In genomic region chr20:35636095-35636494, GRCh38 we compare ENCODE assay signal across 25 cellular contexts. TPM values are rescaled to one million over a fixed set of nuclear protein-coding genes. Genes with fewer than 3 reads are reported as not detected.
DNase-seq lines count a peak whose midpoint lies in the region; ATAC-seq, FAIRE-seq and TF ChIP-seq lines count a peak whose summit lies in the region.
"Had no signal": no experiment of that assay in that cellular context is flagged by ENCODE, and none has a peak within 500 bp of the region (broad histone marks: within the 10 kb centered on the region; RNA-seq: fewer than 3 reads in every experiment).

No MANE protein-coding gene starts in this region.

- H3K27ac ChIP-seq in breast epithelium, result no peak overlapping the region
- H3K27ac ChIP-seq: BLaER1 treated with 17β-estradiol and CSF1 and Interleukin-3, amounts not matched to agents 10 nM and 100 nM; psoas muscle; testis had no signal

- H3K9me3 Mint-ChIP-seq in MCF 10A (ENCODE audit: unreplicated experiment) (no peaks in the 10 kb centered on the region), osteocyte (ENCODE audit: unreplicated experiment) (no peaks in the 10 kb centered on the region)
- H3K9me3 Mint-ChIP-seq: T-cell had no signal

- TF ChIP-seq CTCF in MCF 10A (IDR thresholded peaks at IDR 0.05; ENCODE audit: unreplicated experiment), result no peak
- TF ChIP-seq CTCF in breast epithelium (IDR thresholded peaks at IDR 0.05), result no peak
- no peak for TF ChIP-seq CTCF in osteocyte (IDR thresholded peaks at IDR 0.05)

- DNase-seq in MCF 10A (ENCODE audit: unreplicated experiment) (no peak), breast epithelium (ENCODE audit: low spot score in 2 of 2) (no peak), HuH-7 (ENCODE audit: low spot score) (peak; percentile 52), osteocyte (ENCODE audit: extremely low spot score, unreplicated experiment) (no peak), putamen (ENCODE audit: low spot score) (no peak), NOMO-1 (lab: John Stamatoyannopoulos, UW; ENCODE audit: unreplicated experiment in 2 of 2) (no peak), GM12892 (ENCODE audit: insufficient read length) (no peak)
- DNase-seq: activated CD4-positive, alpha-beta T cell treated with anti-CD3 and anti-CD28 coated beads for 48 hours; activated effector memory CD4-positive, alpha-beta T cell treated with Interleukin-2 at 50 U/mL for 16 hours; amniotic stem cell; dermis blood vessel endothelial cell; HCEC 1CT; head of caudate nucleus; NCI-H1930; NCI-H774; psoas muscle; small intestine; stimulated activated CD4-positive, alpha-beta T cell treated with anti-CD3 and anti-CD28 coated beads, Interleukin-2, amount 100 ng/mL, for 48 hours; stimulated activated naive CD4-positive, alpha-beta T cell; T-cell; testis had no signal

- peak; percentile 12 for ATAC-seq in esophagus mucosa
- ATAC-seq: psoas muscle, T-cell had no signal

- no TSS peak for BruUV-seq in MCF 10A (replicated peaks; lab: Mats Ljungman, UMichigan)

- H3K4me1 Mint-ChIP-seq in MCF 10A (ENCODE audit: insufficient read depth, unreplicated experiment) (peaks cover 9% of the 10 kb centered on the region), osteocyte (ENCODE audit: unreplicated experiment) (peaks cover 11% of the 10 kb centered on the region)

- peak overlapping the region; percentile 66 for H3K27ac Mint-ChIP-seq in MCF 10A (ENCODE audit: low read depth, unreplicated experiment)
- H3K27ac Mint-ChIP-seq in osteocyte (ENCODE audit: unreplicated experiment), result peak overlapping the region; percentile 14

- POLR2A ChIA-PET in MCF 10A (lab: Yijun Ruan, JAX), result interaction anchor here (1.0 to 2.5 kb wide), 7 partner anchors 13 to 28 kb away, joined by 3 to 13 read pairs (median 7); partner anchors contain the start of gene SPAG4

- CTCF ChIA-PET in MCF 10A (lab: Yijun Ruan, JAX), result interaction anchor here (0.6 to 1.8 kb wide), 4 partner anchors 8 to 17 kb away, joined by 3 to 4 read pairs (median 3); no protein-coding TSS in a partner anchor

- TF ChIP-seq POLR2A in breast epithelium (IDR thresholded peaks at IDR 0.05) (no peak), GM12892 (IDR thresholded peaks at IDR 0.05; ENCODE audit: low read depth, low read length) (no peak)

- no peak overlapping the region for H3K4me3 Mint-ChIP-seq in MCF 10A (ENCODE audit: unreplicated experiment)
- no peak overlapping the region for H3K4me3 Mint-ChIP-seq in osteocyte (ENCODE audit: unreplicated experiment)
- H3K4me3 Mint-ChIP-seq: T-cell had no signal

- no peaks in the 10 kb centered on the region for H3K4me1 ChIP-seq in breast epithelium
- H3K4me1 ChIP-seq: BLaER1 treated with 17β-estradiol and CSF1 and Interleukin-3, amounts not matched to agents 10 nM and 100 nM had no signal

- no peaks in the 10 kb centered on the region for H3K36me3 ChIP-seq in breast epithelium

- H3K9me3 ChIP-seq in breast epithelium, result no peaks in the 10 kb centered on the region
- H3K9me3 ChIP-seq: BLaER1 treated with 17β-estradiol and CSF1 and Interleukin-3, amounts not matched to agents 10 nM and 100 nM; psoas muscle; testis had no signal

- no peaks in the 10 kb centered on the region for H3K27me3 ChIP-seq in breast epithelium
- H3K27me3 ChIP-seq: BLaER1 treated with 17β-estradiol and CSF1 and Interleukin-3, amounts not matched to agents 10 nM and 100 nM; testis had no signal

- H3K36me3 Mint-ChIP-seq in MCF 10A (ENCODE audit: insufficient read depth, unreplicated experiment), result peaks cover 33% of the 10 kb centered on the region
- H3K36me3 Mint-ChIP-seq in osteocyte (ENCODE audit: unreplicated experiment), result peaks cover 8% of the 10 kb centered on the region

- H3K27me3 Mint-ChIP-seq in MCF 10A (ENCODE audit: insufficient read depth, unreplicated experiment), result no peaks in the 10 kb centered on the region
- no peaks in the 10 kb centered on the region for H3K27me3 Mint-ChIP-seq in osteocyte (ENCODE audit: unreplicated experiment)
- H3K27me3 Mint-ChIP-seq: T-cell had no signal

- FAIRE-seq in GM12892 (lab: Jason Lieb, UNC), result no peak
- FAIRE-seq: bronchial epithelial cell, G401.6, small intestine had no signal

- intact Hi-C loops in MCF 10A (cut with micrococcal nuclease) (no loop called here), breast epithelium (cut with DNase I; ENCODE audit: low total_unique reads) (no loop called here)

- no peak overlapping the region for H3K4me3 ChIP-seq in breast epithelium
- H3K4me3 ChIP-seq: BLaER1 treated with 17β-estradiol and CSF1 and Interleukin-3, amounts not matched to agents 10 nM and 100 nM; psoas muscle; testis had no signal

RNA-seq across cellular contexts. Expression of gene SPAG4, which starts 20.5 kb away (rescaled TPM):
- total RNA-seq in MCF 10A (2022) (0.96 and 1.6 TPM in 2 replicates), breast epithelium (1 to 10 TPM; 3.4 to 9.2 (median 3.4) TPM), esophagus mucosa (3.3 TPM), osteocyte (1.8 and 1.9 TPM in 2 replicates)
- 13.6 TPM for polyA plus RNA-seq in GM12892 (2012; ENCODE audit: missing spikeins)

RNA-seq across cellular contexts. Expression of gene CPNE1, which starts 28.6 kb away (rescaled TPM):
- total RNA-seq in MCF 10A (2022) (161 and 194 TPM in 2 replicates), breast epithelium (100 to 1,000 TPM in 2 of 3 donors, 10 to 100 TPM in 1; 41.1 to 135 (median 117) TPM), esophagus mucosa (130 TPM), osteocyte (164 and 180 TPM in 2 replicates)
- 137 TPM for polyA plus RNA-seq in GM12892 (2012; ENCODE audit: missing spikeins)

RNA-seq across cellular contexts. Expression of gene RBM12, which starts 28.6 kb away (rescaled TPM):
- total RNA-seq in MCF 10A (2022) (60.1 and 64.3 TPM in 2 replicates), breast epithelium (10 to 100 TPM; 22.7 to 40.1 (median 34.4) TPM), esophagus mucosa (58.0 TPM), osteocyte (85.5 and 97.3 TPM in 2 replicates)
- polyA plus RNA-seq in GM12892 (2012; ENCODE audit: missing spikeins), result 41.9 TPM
